15 cellular contexts compared by ENCODE assay signal in the genomic region with DNA sequence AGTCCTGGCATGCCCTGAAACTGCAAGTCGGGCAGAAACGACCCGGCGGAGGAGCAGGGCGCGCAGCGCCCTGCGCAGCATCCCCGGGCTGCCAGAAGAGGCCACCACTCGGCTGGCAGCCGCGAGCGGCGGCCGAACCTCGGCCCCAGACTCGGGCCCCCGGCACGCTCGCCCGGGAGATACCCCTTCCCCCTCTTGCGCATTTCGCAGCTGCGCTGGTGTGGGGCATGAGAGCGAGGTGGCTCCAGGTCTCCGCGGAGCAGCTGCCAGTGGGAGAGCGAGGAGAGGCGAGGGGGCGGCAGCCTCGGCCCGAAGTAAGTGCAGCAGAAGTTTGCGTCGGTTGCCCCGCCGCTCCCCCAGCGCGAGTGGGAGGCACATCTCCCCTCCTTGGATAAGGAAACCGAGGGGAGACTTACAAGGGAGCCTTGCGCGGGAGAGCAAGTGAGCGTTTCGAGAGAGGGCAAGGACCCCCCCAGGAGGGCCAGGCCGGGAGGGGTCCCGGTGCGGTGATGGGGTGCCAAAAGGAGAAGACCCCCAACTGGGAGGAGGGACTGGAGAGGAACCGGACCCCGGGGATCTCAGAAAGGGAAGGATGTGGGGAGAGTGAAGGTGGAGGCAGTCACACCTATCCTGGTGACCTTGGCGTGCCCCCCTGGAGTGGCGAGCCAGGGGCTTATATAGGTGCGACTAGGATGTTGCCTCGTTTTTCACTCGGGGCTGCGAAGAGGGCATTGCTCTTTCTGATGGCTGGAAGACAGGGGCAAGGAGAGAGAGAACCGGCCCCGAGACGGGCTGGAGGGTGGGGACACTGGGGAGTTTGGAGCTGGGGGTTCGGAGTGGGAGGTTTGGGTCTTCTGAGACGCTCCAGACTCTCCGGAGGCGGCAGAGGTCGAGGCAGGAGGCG.
A peak's percentile ranks its signal among the peaks of the same experiment; 100 is the strongest.
DNase-seq lines count a peak whose midpoint lies in the region; ATAC-seq, FAIRE-seq and TF ChIP-seq lines count a peak whose summit lies in the region.
"Had no signal": no experiment of that assay in that cellular context is flagged by ENCODE, and none has a peak within 500 bp of the region (broad histone marks: within the 10 kb centered on the region; RNA-seq: fewer than 3 reads in every experiment).

No MANE protein-coding gene starts in this region.

- WGBS in heart right ventricle, 2 donors = 1% methylated on average over 61 to 63 of the region's 63 CpGs

- DNase-seq in heart right ventricle (no peak), left cardiac atrium (no peak), nephron progenitor cell (peak; percentile 64), urothelium cell line (ENCODE audit: low spot score) (peak; percentile 61), cerebellar nuclear complex (lab: John Stamatoyannopoulos, UW) (no peak), NCI-H510A treated with DMSO at 0.1 percent for 48 hours (lab: John Stamatoyannopoulos, UW) (no peak)
- DNase-seq: GM23248; MV-4-11; stimulated activated CD4-positive, alpha-beta T cell treated with anti-CD3 and anti-CD28 coated beads, Interleukin-12 subunit alpha, Interleukin-12 subunit beta, amount 100 ng/mL, for 4 hours; stimulated activated naive CD4-positive, alpha-beta T cell treated with Interleukin-2 at 50 U/mL for 16 hours had no signal

- intact Hi-C loops in heart right ventricle (cut with DNase I) = loop anchor here in 2 of 10 donors (5.0 kb wide), 2 partner anchors 383 to 538 kb away; no protein-coding TSS in a partner anchor
- intact Hi-C loops in left cardiac atrium (cut with DNase I) = no loop called here

- no peak for FAIRE-seq in urothelium cell line (lab: Jason Lieb, UNC)
- FAIRE-seq: endometrium, GM18507 had no signal

- H3K27ac Mint-ChIP-seq in brain (peak overlapping the region in 1 of 5 experiments; percentile 47), nephron progenitor cell (no peak overlapping the region)

- no peaks in the 10 kb centered on the region for H3K36me3 ChIP-seq in heart right ventricle
- H3K36me3 ChIP-seq: left lung had no signal

- H3K4me1 Mint-ChIP-seq in brain (peaks cover 27% of the 10 kb centered on the region), nephron progenitor cell (peaks cover 26% of the 10 kb centered on the region)

- no peak overlapping the region for H3K27ac ChIP-seq in heart right ventricle
- H3K27ac ChIP-seq: GM23248, left lung had no signal

- peak in 2 of 8 donors; percentile 12 to 20 for ATAC-seq in heart right ventricle
- ATAC-seq in left cardiac atrium = no peak
- ATAC-seq in GM18909 (IDR thresholded peaks at IDR 0.05; ENCODE audit: poor library complexity, unreplicated experiment) = no peak
- ATAC-seq: left lung had no signal

- H3K36me3 Mint-ChIP-seq in brain (no peaks in the 10 kb centered on the region), nephron progenitor cell (ENCODE audit: low read depth) (no peaks in the 10 kb centered on the region)

- TF ChIP-seq CTCF in heart right ventricle (IDR thresholded peaks at IDR 0.05) = no peak
- TF ChIP-seq CTCF in brain (conservative IDR thresholded peaks at IDR 0.05) = peak in 1 of 2 experiments; percentile 31
- no peak for TF ChIP-seq CTCF in nephron progenitor cell (IDR thresholded peaks at IDR 0.05)

- H3K9me3 ChIP-seq in heart right ventricle = no peaks in the 10 kb centered on the region
- H3K9me3 ChIP-seq: left lung had no signal

- peaks cover 91% of the 10 kb centered on the region for H3K27me3 Mint-ChIP-seq in brain
- peaks cover 100% of the 10 kb centered on the region for H3K27me3 Mint-ChIP-seq in nephron progenitor cell (ENCODE audit: low read depth, poor library complexity)

- H3K4me3 Mint-ChIP-seq in brain (peak overlapping the region; percentile 80 to 89 (median 89)), nephron progenitor cell (peak overlapping the region; percentile 84)

- peak overlapping the region; percentile 14 to 47 (median 35) for H3K4me3 ChIP-seq in heart right ventricle
- H3K4me3 ChIP-seq: GM23248 had no signal

- H3K9me3 Mint-ChIP-seq in brain (peaks cover 0 to 4% (median 0%) of the 10 kb centered on the region in 5 experiments), nephron progenitor cell (no peaks in the 10 kb centered on the region)

- peaks cover 3 to 22% (median 18%) of the 10 kb centered on the region in 9 donors for H3K4me1 ChIP-seq in heart right ventricle

- peaks cover 19 to 87% (median 73%) of the 10 kb centered on the region in 7 donors for H3K27me3 ChIP-seq in heart right ventricle

Comparison
In these comparisons a context has a peak if more than half of its experiments do, and no peak if none do; other contexts are left out.
1. DNase-seq: peak in nephron progenitor cell (single experiment) and urothelium cell line (single experiment); none in heart right ventricle (0 of 2), left cardiac atrium (single experiment), cerebellar nuclear complex (0 of 2) and NCI-H510A treated with DMSO at 0.1 percent for 48 hours (single experiment).